8 cellular contexts compared by ENCODE assay signal in genomic region chr19:46000497-46001246, GRCh38. TPM values are rescaled to one million over a fixed set of nuclear protein-coding genes. Genes with fewer than 3 reads are reported as not detected.
DNase-seq lines count a peak whose midpoint lies in the region; ATAC-seq and TF ChIP-seq lines count a peak whose summit lies in the region.

No MANE protein-coding gene starts in this region.

- H4K20me1 ChIP-seq in BLaER1 treated with 17β-estradiol and CSF1 and Interleukin-3, amounts not matched to agents 10 nM and 100 nM, result peaks cover 0 to 55% (median 36%) of the 10 kb centered on the region in 11 experiments; a peak in 19 of 22 replicates
- no peaks in the 10 kb centered on the region for H4K20me1 ChIP-seq in neural cell (ENCODE audit: insufficient read depth)

- no peaks in the 10 kb centered on the region for H3F3A ChIP-seq in neural cell (ENCODE audit: insufficient read depth, low read length, poor library complexity, severe bottlenecking)

- H3K9me3 ChIP-seq in BLaER1 treated with 17β-estradiol and CSF1 and Interleukin-3, amounts not matched to agents 10 nM and 100 nM (replicated peaks in 1 of 11), result no peaks in the 10 kb centered on the region
- H3K9me3 ChIP-seq in neural cell (ENCODE audit: low read length), result no peaks in the 10 kb centered on the region
- H3K9me3 ChIP-seq in thymus (ENCODE audit: control insufficient read depth), result no peaks in the 10 kb centered on the region

- peaks cover 3% of the 10 kb centered on the region for H3K79me2 ChIP-seq in neural cell (replicated peaks; ENCODE audit: insufficient read depth, low read length)

- H2AFZ ChIP-seq in neural cell (ENCODE audit: low read depth, low read length), result peak overlapping the region; percentile 14

- H3K36me3 Mint-ChIP-seq in effector memory CD8-positive, alpha-beta T cell (ENCODE audit: insufficient read depth), result peaks cover 19% of the 10 kb centered on the region

- H3K4me3 Mint-ChIP-seq in effector memory CD8-positive, alpha-beta T cell, result peak overlapping the region; percentile 74 to 79

- TF ChIP-seq RAD21 in neural cell (conservative IDR thresholded peaks at IDR 0.05), result no peak

- no peaks in the 10 kb centered on the region for H3K9me2 ChIP-seq in neural cell (ENCODE audit: insufficient read depth, low read length)

- no peak overlapping the region for H3K27ac ChIP-seq in BLaER1 treated with 17β-estradiol and CSF1 and Interleukin-3, amounts not matched to agents 10 nM and 100 nM
- peak overlapping the region; percentile 59 for H3K27ac ChIP-seq in neural cell (ENCODE audit: low read length)
- H3K27ac ChIP-seq in thymus (ENCODE audit: low read depth), result no peak overlapping the region

- peaks cover 0 to 46% (median 15%) of the 10 kb centered on the region in 11 experiments; a peak in 15 of 22 replicates for H3K36me3 ChIP-seq in BLaER1 treated with 17β-estradiol and CSF1 and Interleukin-3, amounts not matched to agents 10 nM and 100 nM
- H3K36me3 ChIP-seq in neural cell (ENCODE audit: insufficient read depth, low read length) (no peaks in the 10 kb centered on the region), thymus (ENCODE audit: control insufficient read depth, insufficient read depth) (peaks cover 15% of the 10 kb centered on the region)

- no peaks in the 10 kb centered on the region for H3K9me3 Mint-ChIP-seq in effector memory CD8-positive, alpha-beta T cell

- no peak for TF ChIP-seq EP300 in neural cell (conservative IDR thresholded peaks at IDR 0.05; ENCODE audit: poor library complexity, severe bottlenecking)

- no peak for TF ChIP-seq CTCF in neural cell (IDR thresholded peaks at IDR 0.05; ENCODE audit: poor library complexity, severe bottlenecking)

- no peak overlapping the region for H3K4me3 ChIP-seq in BLaER1 treated with 17β-estradiol and CSF1 and Interleukin-3, amounts not matched to agents 10 nM and 100 nM
- peak overlapping the region; percentile 67 for H3K4me3 ChIP-seq in neural cell (ENCODE audit: low read length)
- H3K4me3 ChIP-seq in thymus (ENCODE audit: low read length), result peak overlapping the region; percentile 11

- H3K4me1 Mint-ChIP-seq in effector memory CD8-positive, alpha-beta T cell (ENCODE audit: low read depth in 2 of 2), result peaks cover 30 to 34% of the 10 kb centered on the region in 2 donors

- H3K27me3 Mint-ChIP-seq in effector memory CD8-positive, alpha-beta T cell, result peaks cover 11% of the 10 kb centered on the region in 2 donors

- H3K27me3 ChIP-seq in BLaER1 treated with 17β-estradiol and CSF1 and Interleukin-3, amounts not matched to agents 10 nM and 100 nM, result peaks cover 18 to 31% (median 28%) of the 10 kb centered on the region in 11 experiments
- H3K27me3 ChIP-seq in neural cell (ENCODE audit: insufficient read depth, low read depth, low read length), result no peaks in the 10 kb centered on the region
- no peaks in the 10 kb centered on the region for H3K27me3 ChIP-seq in thymus (ENCODE audit: control insufficient read depth, insufficient read depth)

- DNase-seq in NCI-H1105 (lab: John Stamatoyannopoulos, UW) (peak; percentile 78), dedifferentiated amniotic fluid mesenchymal stem cell (ENCODE audit: extremely low spot score) (no peak), T1000 (lab: John Stamatoyannopoulos, UW) (no peak)
- DNase-seq in activated CD8-positive, alpha-beta memory T cell treated with anti-CD3 and anti-CD28 coated beads, Interleukin-2, amount 50 U/mL, for 1 hour (ENCODE audit: extremely low read depth), result peak; percentile 41
- DNase-seq in effector memory CD8-positive, alpha-beta T cell, result peak; percentile 35 to 50 (median 47)

- peak; percentile 95 for ATAC-seq in effector memory CD8-positive, alpha-beta T cell (replicated peaks)

- no peak overlapping the region for H3K9ac ChIP-seq in BLaER1 treated with 17β-estradiol and CSF1 and Interleukin-3, amounts not matched to agents 10 nM and 100 nM
- peak overlapping the region; percentile 68 for H3K9ac ChIP-seq in neural cell (ENCODE audit: low read length)

- 6% methylated on average over 34 of the region's 34 CpGs for WGBS in thymus

- H3K27ac Mint-ChIP-seq in effector memory CD8-positive, alpha-beta T cell, result peak overlapping the region; percentile 8 to 74

- H3K4me1 ChIP-seq in BLaER1 treated with 17β-estradiol and CSF1 and Interleukin-3, amounts not matched to agents 10 nM and 100 nM, result peaks cover 20 to 39% (median 29%) of the 10 kb centered on the region in 10 experiments
- peaks cover 8% of the 10 kb centered on the region for H3K4me1 ChIP-seq in thymus (ENCODE audit: control insufficient read depth, insufficient read depth, low read length)

- peak overlapping the region; percentile 24 to 58 (median 51); a peak in 19 of 22 replicates for H3K4me2 ChIP-seq in BLaER1 treated with 17β-estradiol and CSF1 and Interleukin-3, amounts not matched to agents 10 nM and 100 nM
- peak overlapping the region; percentile 52 for H3K4me2 ChIP-seq in neural cell (ENCODE audit: low read length)

TF ChIP-seq in neural cell, 6 proteins besides CTCF, POLR2A, EP300 and RAD21:
- TF ChIP-seq EZH2 (IDR thresholded peaks at IDR 0.05; ENCODE audit: borderline replicate concordance, insufficient read depth, low read length, poor library complexity, severe bottlenecking), result no peak
- peak; percentile 12 for TF ChIP-seq POLR2AphosphoS5 (IDR thresholded peaks at IDR 0.05)
- peak; percentile 65 for TF ChIP-seq TAF1 (IDR thresholded peaks at IDR 0.05; ENCODE audit: low read depth)
TF ChIP-seq in neural cell: peak in this region for 2.

RNA-seq across cellular contexts. Expression of gene CCDC61, which starts 5.4 kb away (rescaled TPM):
- polyA plus RNA-seq in neural cell (0.82 and 1.4 TPM in 2 replicates), thymus (23.0 TPM)
- 2.7 and 11.9 TPM in 2 replicates for polyA minus RNA-seq in neural cell

RNA-seq across cellular contexts. Expression of gene PGLYRP1, which starts 22.2 kb away (rescaled TPM):
- polyA plus RNA-seq in neural cell (not detected in 2 replicates), thymus (0.37 TPM)
- polyA minus RNA-seq in neural cell, result not detected in 2 replicates

RNA-seq across cellular contexts. Expression of gene NOVA2, which starts 27.0 kb away (rescaled TPM):
- 7.6 and 9.3 TPM in 2 replicates for polyA plus RNA-seq in neural cell
- polyA minus RNA-seq in neural cell, result 18.0 and 27.3 TPM in 2 replicates
- polyA plus RNA-seq in thymus, result 1.0 TPM

RNA-seq across cellular contexts. Expression of gene IGFL4, which starts 40.1 kb away (rescaled TPM):
- polyA plus RNA-seq in neural cell (4.4 and 5.2 TPM in 2 replicates), thymus (0.16 TPM)
- polyA minus RNA-seq in neural cell, result 2.2 and 2.4 TPM in 2 replicates

Comparison
In these comparisons a context has a peak if more than half of its experiments do, and no peak if none do; other contexts are left out.
1. H3K4me3 ChIP-seq: peak in neural cell (single experiment) and thymus (single experiment); none in BLaER1 treated with 17β-estradiol and CSF1 and Interleukin-3, amounts not matched to agents 10 nM and 100 nM (0 of 10).
2. DNase-seq: peak in NCI-H1105 (single experiment), activated CD8-positive, alpha-beta memory T cell treated with anti-CD3 and anti-CD28 coated beads, Interleukin-2, amount 50 U/mL, for 1 hour (single experiment) and effector memory CD8-positive, alpha-beta T cell (3 of 3); none in dedifferentiated amniotic fluid mesenchymal stem cell (single experiment) and T1000 (single experiment).